ENCODE assay signal across 1 cellular context in genomic region chr12:42611571-42612257, GRCh38.
TF ChIP-seq lines count a peak whose summit lies in the region.

No MANE protein-coding gene starts in this region.

TF ChIP-seq in IMR-90, 13 proteins besides CTCF, POLR2A, EP300 and RAD21:
- no peak for TF ChIP-seq MAFK (IDR thresholded peaks at IDR 0.05; ENCODE audit: low read depth, low read length)
- no peak for TF ChIP-seq MAZ (IDR thresholded peaks at IDR 0.05; ENCODE audit: borderline replicate concordance, low read depth, low read length)
- no peak for TF ChIP-seq NFE2L2 (IDR thresholded peaks at IDR 0.05; ENCODE audit: low read depth, low read length)
- TF ChIP-seq RFX5 (IDR thresholded peaks at IDR 0.05; ENCODE audit: low read depth, low read length), result no peak
- TF ChIP-seq SMC3 (IDR thresholded peaks at IDR 0.05; ENCODE audit: low read depth, low read length), result no peak
- TF ChIP-seq, protein P1, sequence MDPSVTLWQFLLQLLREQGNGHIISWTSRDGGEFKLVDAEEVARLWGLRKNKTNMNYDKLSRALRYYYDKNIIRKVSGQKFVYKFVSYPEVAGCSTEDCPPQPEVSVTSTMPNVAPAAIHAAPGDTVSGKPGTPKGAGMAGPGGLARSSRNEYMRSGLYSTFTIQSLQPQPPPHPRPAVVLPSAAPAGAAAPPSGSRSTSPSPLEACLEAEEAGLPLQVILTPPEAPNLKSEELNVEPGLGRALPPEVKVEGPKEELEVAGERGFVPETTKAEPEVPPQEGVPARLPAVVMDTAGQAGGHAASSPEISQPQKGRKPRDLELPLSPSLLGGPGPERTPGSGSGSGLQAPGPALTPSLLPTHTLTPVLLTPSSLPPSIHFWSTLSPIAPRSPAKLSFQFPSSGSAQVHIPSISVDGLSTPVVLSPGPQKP (IDR thresholded peaks at IDR 0.05; ENCODE audit: borderline replicate concordance, low read depth, low read length), result no peak
- TF ChIP-seq CHD1 (IDR thresholded peaks at IDR 0.05; ENCODE audit: low read depth, low read length), result no peak
- TF ChIP-seq, protein P2, sequence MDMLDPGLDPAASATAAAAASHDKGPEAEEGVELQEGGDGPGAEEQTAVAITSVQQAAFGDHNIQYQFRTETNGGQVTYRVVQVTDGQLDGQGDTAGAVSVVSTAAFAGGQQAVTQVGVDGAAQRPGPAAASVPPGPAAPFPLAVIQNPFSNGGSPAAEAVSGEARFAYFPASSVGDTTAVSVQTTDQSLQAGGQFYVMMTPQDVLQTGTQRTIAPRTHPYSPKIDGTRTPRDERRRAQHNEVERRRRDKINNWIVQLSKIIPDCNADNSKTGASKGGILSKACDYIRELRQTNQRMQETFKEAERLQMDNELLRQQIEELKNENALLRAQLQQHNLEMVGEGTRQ (IDR thresholded peaks at IDR 0.05; ENCODE audit: low read depth, low read length), result no peak
- TF ChIP-seq RCOR1 (IDR thresholded peaks at IDR 0.05; ENCODE audit: insufficient replicate concordance, low read length), result no peak
- no peak for TF ChIP-seq MXI1 (IDR thresholded peaks at IDR 0.05; ENCODE audit: borderline replicate concordance, low read depth, low read length)
- TF ChIP-seq BHLHE40 (IDR thresholded peaks at IDR 0.05; ENCODE audit: low read depth, low read length), result no peak
- TF ChIP-seq CEBPB (IDR thresholded peaks at IDR 0.05; ENCODE audit: low read depth, low read length), result no peak
